Comparison of ENCODE assay signal across 12 cellular contexts in genomic region chr9:124264812-124265211, GRCh38. TPM values are rescaled to one million over a fixed set of nuclear protein-coding genes. Genes with fewer than 3 reads are reported as not detected.
DNase-seq lines count a peak whose midpoint lies in the region; ATAC-seq and TF ChIP-seq lines count a peak whose summit lies in the region.
"Had no signal": no experiment of that assay in that cellular context is flagged by ENCODE, and none has a peak within 500 bp of the region (broad histone marks: within the 10 kb centered on the region; RNA-seq: fewer than 3 reads in every experiment).

No MANE protein-coding gene starts in this region.

- POLR2A ChIA-PET in MCF 10A (lab: Yijun Ruan, JAX) (no interaction called here), RWPE1 (lab: Yijun Ruan, JAX; ENCODE audit: low non-redundant PET) (no interaction called here)

- no peaks in the 10 kb centered on the region for H3K27me3 ChIP-seq in mammary epithelial cell (ENCODE audit: insufficient read depth, low read length)
- no peaks in the 10 kb centered on the region for H3K27me3 ChIP-seq in vagina

- H3K4me2 ChIP-seq in mammary epithelial cell (ENCODE audit: insufficient read depth, low read depth, low read length) = no peak overlapping the region
- H3K4me2 ChIP-seq: A549 had no signal

- CTCF ChIA-PET in MCF 10A (lab: Yijun Ruan, JAX) = interaction anchor here (0.6 to 0.7 kb wide), 2 partner anchors 15 to 564 kb away, joined by 3 to 5 read pairs; no protein-coding TSS in a partner anchor
- CTCF ChIA-PET in mammary epithelial cell (lab: Charles Lee; ENCODE audit: low non-redundant PET) = interaction anchor here (0.6 kb wide), 2 partner anchors 61 to 1183 kb away, joined by 3 to 4 read pairs; no protein-coding TSS in a partner anchor
- CTCF ChIA-PET in RWPE1 (lab: Yijun Ruan, JAX) = interaction anchor here (0.6 kb wide), 1 partner anchor 179 kb away, joined by 8 read pairs; no protein-coding TSS in a partner anchor

- H3K27ac Mint-ChIP-seq in MCF 10A (ENCODE audit: low read depth, unreplicated experiment) = no peak overlapping the region
- H3K27ac Mint-ChIP-seq: T-helper 2 cell treated with Interferon-gamma antibody and Interleukin-4, amounts not matched to agents 5 μg/mL and 100 μg/mL, for 36 hours had no signal

- no peaks in the 10 kb centered on the region for H3K36me3 Mint-ChIP-seq in MCF 10A (ENCODE audit: insufficient read depth, unreplicated experiment)

- DNase-seq in MCF 10A (ENCODE audit: unreplicated experiment) (peak; percentile 71), mammary epithelial cell (no peak), RWPE1 (ENCODE audit: low spot score) (no peak), vagina (ENCODE audit: extremely low spot score in 2 of 2) (no peak), AG08396 (ENCODE audit: low spot score) (no peak), dedifferentiated amniotic fluid mesenchymal stem cell (ENCODE audit: extremely low spot score) (no peak)
- no peak for DNase-seq in activated CD4-positive, alpha-beta T cell treated with anti-CD3 and anti-CD28 coated beads, Interleukin-2, amount 50 U/mL, for 1 hour
- DNase-seq: caudate nucleus, kidney glomerular epithelial cell had no signal

- peaks cover 97% of the 10 kb centered on the region for H3K79me2 ChIP-seq in mammary epithelial cell (ENCODE audit: insufficient read depth, low read length)

- H3K9ac ChIP-seq in mammary epithelial cell (ENCODE audit: insufficient read depth, low read length) = no peak overlapping the region

- intact Hi-C loops in MCF 10A (cut with micrococcal nuclease) = no loop called here
- intact Hi-C loops in mammary epithelial cell (cut with micrococcal nuclease) = no loop called here
- intact Hi-C loops in vagina (cut with DNase I) = no loop called here

- H3K36me3 ChIP-seq in mammary epithelial cell (ENCODE audit: insufficient read depth, low read length) = peaks cover 4% of the 10 kb centered on the region
- no peaks in the 10 kb centered on the region for H3K36me3 ChIP-seq in vagina

- dilution Hi-C loops in mammary epithelial cell (cut with HindIII; ENCODE audit: low sequenced_read_pairs) = no loop called here

- peaks cover 44% of the 10 kb centered on the region for H3K4me1 Mint-ChIP-seq in MCF 10A (ENCODE audit: insufficient read depth, unreplicated experiment)

- BruUV-seq in MCF 10A (replicated peaks; lab: Mats Ljungman, UMichigan) (no TSS peak), mammary epithelial cell (replicated peaks; lab: Mats Ljungman, UMichigan) (no TSS peak)

- H3K9me3 ChIP-seq in mammary epithelial cell (replicated peaks; ENCODE audit: insufficient read depth, low read length) (no peaks in the 10 kb centered on the region), vagina (no peaks in the 10 kb centered on the region)
- H3K9me3 ChIP-seq: A549 had no signal

- H4K20me1 ChIP-seq in mammary epithelial cell (ENCODE audit: insufficient read depth, low read length) = no peaks in the 10 kb centered on the region

- H3K4me3 Mint-ChIP-seq in MCF 10A (ENCODE audit: unreplicated experiment) = no peak overlapping the region
- H3K4me3 Mint-ChIP-seq: T-helper 2 cell treated with Interferon-gamma antibody and Interleukin-4, amounts not matched to agents 5 μg/mL and 100 μg/mL, for 36 hours had no signal

- no peak overlapping the region for H3K4me3 ChIP-seq in mammary epithelial cell (replicated peaks in 1 of 3; ENCODE audit: insufficient read depth in 1 of 3, low read depth in 2 of 3, low read length in 3 of 3)
- no peak overlapping the region for H3K4me3 ChIP-seq in vagina
- H3K4me3 ChIP-seq: A549 had no signal

- no peaks in the 10 kb centered on the region for H3K27me3 Mint-ChIP-seq in MCF 10A (ENCODE audit: insufficient read depth, unreplicated experiment)

- peak; percentile 60 for ATAC-seq in HG02885 (IDR thresholded peaks at IDR 0.05; ENCODE audit: poor library complexity, unreplicated experiment)
- ATAC-seq: A549 had no signal

- in situ Hi-C loops in mammary epithelial cell (cut with MboI; ENCODE audit: low sequenced_read_pairs in 2 of 2) = no loop called here

- no peak overlapping the region for H2AFZ ChIP-seq in mammary epithelial cell (ENCODE audit: low read depth, low read length)

- H3K4me1 ChIP-seq in mammary epithelial cell (ENCODE audit: insufficient read depth, low read length) (peaks cover 55% of the 10 kb centered on the region), vagina (peaks cover 83% of the 10 kb centered on the region)

- no peak overlapping the region for H3K27ac ChIP-seq in mammary epithelial cell (ENCODE audit: insufficient read depth, low read depth, low read length)
- H3K27ac ChIP-seq in RWPE1 = peak overlapping the region; percentile 99
- H3K27ac ChIP-seq in vagina = peak overlapping the region; percentile 22

- H3K9me3 Mint-ChIP-seq in MCF 10A (ENCODE audit: unreplicated experiment) = no peaks in the 10 kb centered on the region
- H3K9me3 Mint-ChIP-seq: T-helper 2 cell treated with Interferon-gamma antibody and Interleukin-4, amounts not matched to agents 5 μg/mL and 100 μg/mL, for 36 hours had no signal

- TF ChIP-seq POLR2A in vagina (IDR thresholded peaks at IDR 0.05) = no peak

- WGBS in mammary epithelial cell (ENCODE audit: low coverage, missing lambda C conversion rate) = 98% methylated on average over 5 of the region's 8 CpGs

- no peak for TF ChIP-seq CTCF in MCF 10A (IDR thresholded peaks at IDR 0.05; ENCODE audit: unreplicated experiment)
- TF ChIP-seq CTCF in mammary epithelial cell (conservative IDR thresholded peaks at IDR 0.05 in 1 of 2, IDR thresholded peaks at IDR 0.05 in 1 of 2; ENCODE audit: extremely low read depth in 1 of 2, insufficient read depth in 1 of 2, low read depth in 1 of 2, low read length in 2 of 2) = no peak
- no peak for TF ChIP-seq CTCF in RWPE1 (conservative IDR thresholded peaks at IDR 0.05; ENCODE audit: low read depth)
- no peak for TF ChIP-seq CTCF in vagina (IDR thresholded peaks at IDR 0.05)

RNA-seq across cellular contexts. Expression of gene NEK6, which starts 7.1 kb away (rescaled TPM):
- total RNA-seq in MCF 10A (2022) (25.1 and 27.5 TPM in 2 replicates), mammary epithelial cell (10 to 100 TPM; 41.3 to 41.7 TPM), vagina (44.4 TPM)
- 50.6 TPM for polyA plus RNA-seq in mammary epithelial cell
- 68.8 TPM for polyA minus RNA-seq in mammary epithelial cell
